14 cellular contexts compared by ENCODE assay signal in genomic region chr1:169697769-169698168, GRCh38. TPM values are rescaled to one million over a fixed set of nuclear protein-coding genes. Genes with fewer than 3 reads are reported as not detected.
DNase-seq lines count a peak whose midpoint lies in the region; ATAC-seq and TF ChIP-seq lines count a peak whose summit lies in the region.
"Had no signal": no experiment of that assay in that cellular context is flagged by ENCODE, and none has a peak within 500 bp of the region (broad histone marks: within the 10 kb centered on the region; RNA-seq: fewer than 3 reads in every experiment).

No MANE protein-coding gene starts in this region.

- H2AFZ ChIP-seq in DND-41 (ENCODE audit: low read depth, low read length): no peak overlapping the region
- no peak overlapping the region for H2AFZ ChIP-seq in GM23338

- WGBS in body of pancreas, 2 donors: 36 to 50% methylated on average over 1 of the region's 1 CpG

- H3K27ac Mint-ChIP-seq in activated naive CD8-positive, alpha-beta T cell treated with anti-CD3 and anti-CD28 coated beads, Interleukin-2, amount 50 U/mL, for 24 hours: no peak overlapping the region
- no peak overlapping the region for H3K27ac Mint-ChIP-seq in GM23338

- H3K4me3 Mint-ChIP-seq in activated naive CD8-positive, alpha-beta T cell treated with anti-CD3 and anti-CD28 coated beads, Interleukin-2, amount 50 U/mL, for 24 hours: peak overlapping the region; percentile 43
- H3K4me3 Mint-ChIP-seq in GM23338: no peak overlapping the region

- H3F3A ChIP-seq in GM23338 (replicated peaks; ENCODE audit: low read depth): no peaks in the 10 kb centered on the region

- H3K79me2 ChIP-seq in DND-41 (ENCODE audit: insufficient read depth, low read length) (peaks cover 15% of the 10 kb centered on the region), GM23338 (replicated peaks; ENCODE audit: insufficient read depth) (no peaks in the 10 kb centered on the region)

- DNase-seq in DND-41: no peak
- DNase-seq in activated naive CD8-positive, alpha-beta T cell treated with anti-CD3 and anti-CD28 coated beads, Interleukin-2, amount 50 U/mL, for 24 hours: no peak
- no peak for DNase-seq in C1 segment of cervical spinal cord (lab: John Stamatoyannopoulos, UW)
- DNase-seq in body of pancreas: no peak
- no peak for DNase-seq in vagina (ENCODE audit: extremely low spot score in 2 of 2)
- DNase-seq in GM23338 (ENCODE audit: low spot score): no peak
- DNase-seq: DMS 273 treated with DMSO at 0.1 percent for 48 hours, foreskin fibroblast, mammary epithelial cell, NCI-H1436 had no signal

- H3K27me3 ChIP-seq in DND-41 (ENCODE audit: insufficient read depth, low read length, poor library complexity) (no peaks in the 10 kb centered on the region), body of pancreas (no peaks in the 10 kb centered on the region), vagina (no peaks in the 10 kb centered on the region), GM23338 (ENCODE audit: insufficient read depth) (peaks cover 9% of the 10 kb centered on the region; the same call in 1 of the 2 replicates)

- TF ChIP-seq CTCF in DND-41 (IDR thresholded peaks at IDR 0.05; ENCODE audit: borderline replicate concordance, extremely low read depth, low read length, poor library complexity, severe bottlenecking) (no peak), body of pancreas (IDR thresholded peaks at IDR 0.05) (no peak), vagina (IDR thresholded peaks at IDR 0.05) (no peak), GM23338 (conservative IDR thresholded peaks at IDR 0.05; ENCODE audit: low read depth in 2 of 2) (no peak)

- no peaks in the 10 kb centered on the region for H3K9me2 ChIP-seq in GM23338 (ENCODE audit: insufficient read depth)

- peaks cover 98% of the 10 kb centered on the region for H3K4me1 Mint-ChIP-seq in activated naive CD8-positive, alpha-beta T cell treated with anti-CD3 and anti-CD28 coated beads, Interleukin-2, amount 50 U/mL, for 24 hours
- no peaks in the 10 kb centered on the region for H3K4me1 Mint-ChIP-seq in GM23338

- H3K9me3 Mint-ChIP-seq in activated naive CD8-positive, alpha-beta T cell treated with anti-CD3 and anti-CD28 coated beads, Interleukin-2, amount 50 U/mL, for 24 hours: peaks cover 4% of the 10 kb centered on the region
- H3K9me3 Mint-ChIP-seq in GM23338: no peaks in the 10 kb centered on the region

- H3K36me3 ChIP-seq in DND-41 (ENCODE audit: insufficient read depth, low read length): peaks cover 69% of the 10 kb centered on the region
- H3K36me3 ChIP-seq in body of pancreas (replicated peaks in 1 of 2; ENCODE audit: insufficient read depth in 1 of 2, low read depth in 2 of 2): no peaks in the 10 kb centered on the region
- H3K36me3 ChIP-seq in vagina: no peaks in the 10 kb centered on the region
- H3K36me3 ChIP-seq in GM23338 (ENCODE audit: insufficient read depth): no peaks in the 10 kb centered on the region

- peak overlapping the region in 1 of 2 experiments; percentile 13; a peak in 1 of 4 replicates for H3K4me3 ChIP-seq in DND-41 (ENCODE audit: low read depth in 1 of 2, low read length in 2 of 2)
- no peak overlapping the region for H3K4me3 ChIP-seq in body of pancreas
- no peak overlapping the region for H3K4me3 ChIP-seq in vagina
- no peak overlapping the region for H3K4me3 ChIP-seq in GM23338

- no peak for TF ChIP-seq POLR2A in body of pancreas (IDR thresholded peaks at IDR 0.05)
- TF ChIP-seq POLR2A in vagina (IDR thresholded peaks at IDR 0.05): no peak

- H3K27ac ChIP-seq in DND-41 (ENCODE audit: low read length) (peak overlapping the region; percentile 97), body of pancreas (no peak overlapping the region), vagina (no peak overlapping the region), GM23338 (ENCODE audit: low read depth) (no peak overlapping the region)

- intact Hi-C loops in body of pancreas (cut with DNase I) (no loop called here), vagina (cut with DNase I) (no loop called here)

- no peaks in the 10 kb centered on the region for H3K27me3 Mint-ChIP-seq in activated naive CD8-positive, alpha-beta T cell treated with anti-CD3 and anti-CD28 coated beads, Interleukin-2, amount 50 U/mL, for 24 hours
- peaks cover 18% of the 10 kb centered on the region for H3K27me3 Mint-ChIP-seq in GM23338 (ENCODE audit: insufficient read depth, low read depth, poor library complexity)

- H3K9me3 ChIP-seq in DND-41 (ENCODE audit: insufficient read depth, low read length, severe bottlenecking) (no peaks in the 10 kb centered on the region), body of pancreas (no peaks in the 10 kb centered on the region), vagina (no peaks in the 10 kb centered on the region)

- H3K4me2 ChIP-seq in DND-41 (ENCODE audit: insufficient read depth, low read length): peak overlapping the region; percentile 5; the same call in 1 of the 2 replicates
- no peak overlapping the region for H3K4me2 ChIP-seq in GM23338

- H3K36me3 Mint-ChIP-seq in activated naive CD8-positive, alpha-beta T cell treated with anti-CD3 and anti-CD28 coated beads, Interleukin-2, amount 50 U/mL, for 24 hours (ENCODE audit: low read depth): peaks cover 67% of the 10 kb centered on the region
- H3K36me3 Mint-ChIP-seq in GM23338 (ENCODE audit: low read depth): no peaks in the 10 kb centered on the region

- ATAC-seq in DND-41 (ENCODE audit: insufficient read depth, low read depth) (no peak), GM19351 (IDR thresholded peaks at IDR 0.05; ENCODE audit: unreplicated experiment) (peak; percentile 47), HG03571 (IDR thresholded peaks at IDR 0.05; ENCODE audit: unreplicated experiment) (peak; percentile 44), body of pancreas (no peak), GM23338 (no peak)
- ATAC-seq in activated naive CD8-positive, alpha-beta T cell treated with anti-CD3 and anti-CD28 coated beads, Interleukin-2, amount 50 U/mL, for 24 hours: peak; percentile 53
- ATAC-seq: Right ventricle myocardium inferior had no signal

- H4K20me1 ChIP-seq in DND-41 (ENCODE audit: insufficient read depth, low read length) (no peaks in the 10 kb centered on the region), GM23338 (replicated peaks; ENCODE audit: insufficient read depth) (no peaks in the 10 kb centered on the region)

- peak overlapping the region; percentile 45 for H3K9ac ChIP-seq in DND-41 (ENCODE audit: low read depth, low read length)

- H3K4me1 ChIP-seq in DND-41 (ENCODE audit: insufficient read depth, low read length): peaks cover 100% of the 10 kb centered on the region
- H3K4me1 ChIP-seq in body of pancreas: no peaks in the 10 kb centered on the region
- no peaks in the 10 kb centered on the region for H3K4me1 ChIP-seq in vagina
- H3K4me1 ChIP-seq in GM23338 (ENCODE audit: insufficient read depth): no peaks in the 10 kb centered on the region

TF ChIP-seq in GM23338, 12 proteins besides CTCF, POLR2A, EP300 and RAD21 (continues in another document):
- no peak for TF ChIP-seq REST (IDR thresholded peaks at IDR 0.05; ENCODE audit: unreplicated experiment)
- TF ChIP-seq POLR2AphosphoS5 (IDR thresholded peaks at IDR 0.05; ENCODE audit: low read depth): no peak

RNA-seq across cellular contexts. Expression of gene SELL, which starts 13.7 kb away (rescaled TPM):
- total RNA-seq in body of pancreas (under 1 TPM in 1 of 2 donors, not detected in 1; 0.26 TPM), vagina (not detected)
- not detected in 2 replicates for total RNA-seq in GM23338 (2014; rRNA removed; shearing (Covaris generic))
- polyA plus RNA-seq in GM23338 (2016; fragmentation: Nextera tagmentation; extraction: Ambion mirVana): not detected in 2 replicates
- total RNA-seq: chondrocyte had no signal

RNA-seq across cellular contexts. Expression of gene SELE, which starts 36.1 kb away (rescaled TPM):
- 1 to 10 TPM in 1 of 2 donors, not detected in 1; 1.3 TPM for total RNA-seq in body of pancreas
- 11.5 TPM for total RNA-seq in vagina
- not detected in 2 replicates for total RNA-seq in GM23338 (2014; rRNA removed; shearing (Covaris generic))
- not detected in 2 replicates for polyA plus RNA-seq in GM23338 (2016; fragmentation: Nextera tagmentation; extraction: Ambion mirVana)
- total RNA-seq: chondrocyte, mammary epithelial cell had no signal
- polyA plus RNA-seq: mammary epithelial cell had no signal

Comparison
In these comparisons a context has a peak if more than half of its experiments do, and no peak if none do; other contexts are left out.
1. ATAC-seq: peak in GM19351 (single experiment), HG03571 (single experiment) and activated naive CD8-positive, alpha-beta T cell treated with anti-CD3 and anti-CD28 coated beads, Interleukin-2, amount 50 U/mL, for 24 hours (single experiment); none in DND-41 (single experiment), body of pancreas (single experiment) and GM23338 (single experiment).